In the genomic region with DNA sequence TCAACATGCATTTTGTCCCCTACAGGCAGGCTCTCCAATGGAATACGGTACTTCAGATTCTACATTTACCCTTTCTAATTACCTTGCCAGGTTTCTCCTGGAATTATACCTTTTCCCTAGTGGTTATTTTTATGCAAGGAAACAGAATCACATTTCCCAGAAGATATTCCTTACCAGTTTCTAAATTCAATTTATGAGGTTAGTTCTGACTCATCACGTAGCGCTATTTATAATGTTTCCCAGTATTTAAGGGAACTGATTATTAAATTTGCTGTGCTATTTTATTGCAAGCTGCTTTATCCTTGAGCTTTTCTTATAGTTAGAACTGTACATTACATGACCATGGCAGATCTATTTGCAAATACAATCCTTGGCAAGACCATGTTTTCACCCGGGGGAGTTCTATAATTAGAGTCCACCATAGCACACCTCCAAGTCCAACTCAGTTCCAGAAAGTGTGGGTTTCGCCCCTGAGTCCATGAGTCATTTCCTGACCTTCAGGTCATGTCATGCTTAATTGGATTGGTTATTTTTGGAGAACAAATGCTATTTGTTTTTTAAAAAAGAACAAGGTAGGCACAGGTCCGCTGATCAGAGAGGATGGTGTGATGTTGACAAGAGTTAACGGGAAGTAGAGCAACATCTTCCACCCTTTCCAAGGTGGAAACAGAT, we compare ENCODE assay signal across 8 cellular contexts.
DNase-seq lines count a peak whose midpoint lies in the region; ATAC-seq lines count a peak whose summit lies in the region.

No MANE protein-coding gene starts in this region.

- H3K79me2 ChIP-seq in Karpas-422 (ENCODE audit: low read length), result no peaks in the 10 kb centered on the region

- H3K18ac ChIP-seq in neuronal stem cell (ENCODE audit: low read length), result no peak overlapping the region

- H4K91ac ChIP-seq in neuronal stem cell (ENCODE audit: low read depth, low read length, poor library complexity), result no peak overlapping the region

- H3K9me3 ChIP-seq in Karpas-422 (ENCODE audit: low read length) (no peaks in the 10 kb centered on the region), right cardiac atrium (ENCODE audit: control insufficient read depth, low read length) (no peaks in the 10 kb centered on the region), neuronal stem cell (replicated peaks in 1 of 2; ENCODE audit: control insufficient read depth in 2 of 2, insufficient read depth in 1 of 2, low read depth in 1 of 2, low read length in 2 of 2) (peaks cover 2 to 6% of the 10 kb centered on the region in 2 donors)

- H2BK120ac ChIP-seq in neuronal stem cell (ENCODE audit: low read depth, low read length), result no peak overlapping the region

- H2AFZ ChIP-seq in Karpas-422 (ENCODE audit: low read length), result 0 out of 2 replicates have a peak overlapping the region, but pooled peaks have one; percentile 87
- H2AFZ ChIP-seq in neuronal stem cell (ENCODE audit: low read length), result no peak overlapping the region

- H2BK5ac ChIP-seq in neuronal stem cell (ENCODE audit: low read length), result no peak overlapping the region

- H3K4me2 ChIP-seq in Karpas-422 (ENCODE audit: low read depth, low read length, poor library complexity, severe bottlenecking) (no peak overlapping the region), neuronal stem cell (ENCODE audit: insufficient read depth, low read length, poor library complexity, severe bottlenecking) (no peak overlapping the region)

- peak; percentile 50 for DNase-seq in G401 (ENCODE audit: low spot score)
- DNase-seq in Karpas-422, result no peak
- no peak for DNase-seq in right cardiac atrium
- DNase-seq in stimulated activated CD4-positive, alpha-beta T cell treated with anti-CD3 and anti-CD28 coated beads, Interleukin-12 subunit alpha, Interleukin-12 subunit beta, amount 100 ng/mL, for 4 hours, result no peak
- DNase-seq in stimulated activated naive CD4-positive, alpha-beta T cell treated with Interleukin-2 at 50 U/mL for 16 hours (lab: John Stamatoyannopoulos, UW), result no peak
- no peak for DNase-seq in activated CD4-positive, CD25-positive, alpha-beta regulatory T cell treated with anti-CD3 and anti-CD28 coated beads, Interleukin-2, amount 50 U/mL, for 72 hours
- no peak for DNase-seq in neuronal stem cell (ENCODE audit: low spot score)

- H3K4me3 ChIP-seq in Karpas-422 (ENCODE audit: low read length) (no peak overlapping the region), right cardiac atrium (ENCODE audit: low read length) (no peak overlapping the region), neuronal stem cell (ENCODE audit: low read length in 2 of 2) (no peak overlapping the region)

- no peak overlapping the region for H3K14ac ChIP-seq in neuronal stem cell (ENCODE audit: low read length)

- intact Hi-C loops in right cardiac atrium (cut with DNase I), result loop anchor here in 1 of 4 donors (10.0 kb wide), 2 partner anchors 126 to 206 kb away; a partner anchor contains a TSS

- no peak overlapping the region for H3K9ac ChIP-seq in Karpas-422 (ENCODE audit: low read length)
- no peak overlapping the region for H3K9ac ChIP-seq in neuronal stem cell (ENCODE audit: low read depth, low read length, poor library complexity)

- H3K27ac ChIP-seq in Karpas-422 (ENCODE audit: low read length) (no peak overlapping the region), right cardiac atrium (ENCODE audit: low read length) (peak overlapping the region; percentile 95), neuronal stem cell (replicated peaks; ENCODE audit: low read length) (no peak overlapping the region)

- peaks cover 2% of the 10 kb centered on the region for H3K79me1 ChIP-seq in neuronal stem cell (ENCODE audit: low read depth, low read length)

- H2BK15ac ChIP-seq in neuronal stem cell (ENCODE audit: low read length), result no peak overlapping the region

- H3K27me3 ChIP-seq in Karpas-422 (ENCODE audit: low read length) (no peaks in the 10 kb centered on the region), right cardiac atrium (ENCODE audit: control insufficient read depth, insufficient read depth) (no peaks in the 10 kb centered on the region), neuronal stem cell (ENCODE audit: control insufficient read depth in 3 of 3, insufficient read depth in 3 of 3, low read depth in 1 of 3, low read length in 3 of 3) (no peaks in the 10 kb centered on the region)

- H3K9me2 ChIP-seq in Karpas-422 (replicated peaks; ENCODE audit: insufficient read depth, low read length), result no peaks in the 10 kb centered on the region

- ATAC-seq in GM21576 (IDR thresholded peaks at IDR 0.05; ENCODE audit: unreplicated experiment) (peak; percentile 85), right cardiac atrium (peak in 1 of 2 donors; percentile 61)

- no peak overlapping the region for H2AK5ac ChIP-seq in neuronal stem cell (ENCODE audit: low read depth, low read length)

- H2BK12ac ChIP-seq in neuronal stem cell (ENCODE audit: low read length), result no peak overlapping the region

- H3K4ac ChIP-seq in neuronal stem cell (ENCODE audit: low read length), result no peak overlapping the region

- no peak overlapping the region for H3K23ac ChIP-seq in neuronal stem cell (ENCODE audit: low read depth, low read length, poor library complexity)

- in situ Hi-C loops in G401 (cut with HindIII; ENCODE audit: low sequenced_read_pairs), result no loop called here

- peaks cover 26% of the 10 kb centered on the region for H3K4me1 ChIP-seq in Karpas-422 (ENCODE audit: low read length)
- H3K4me1 ChIP-seq in right cardiac atrium (ENCODE audit: control insufficient read depth, insufficient read depth, low read length), result peaks cover 16% of the 10 kb centered on the region
- H3K4me1 ChIP-seq in neuronal stem cell (ENCODE audit: control insufficient read depth in 2 of 2, insufficient read depth in 1 of 2, low read depth in 1 of 2, low read length in 2 of 2), result peaks cover 0 to 1% of the 10 kb centered on the region in 2 donors

- 48% methylated on average over 7 of the region's 7 CpGs for WGBS in right cardiac atrium
- WGBS in neuronal stem cell (ENCODE audit: extremely low coverage in 2 of 2, insufficient read length in 2 of 2, insufficient replicate concordance in 1 of 2), 2 donors, result no CpG with 5 or more reads among the region's 7 CpGs

- no peak overlapping the region for H4K8ac ChIP-seq in neuronal stem cell (ENCODE audit: low read depth, low read length)

- H3K36me3 ChIP-seq in Karpas-422 (ENCODE audit: insufficient read depth, low read length), result no peaks in the 10 kb centered on the region; the same call in 1 of the 2 replicates
- peaks cover 0 to 7% of the 10 kb centered on the region in 2 donors for H3K36me3 ChIP-seq in neuronal stem cell (replicated peaks in 1 of 2; ENCODE audit: control insufficient read depth in 2 of 2, insufficient read depth in 2 of 2, low read length in 2 of 2)

- no peaks in the 10 kb centered on the region for H4K20me1 ChIP-seq in Karpas-422 (ENCODE audit: insufficient read depth, low read depth, low read length)
